Comparison of ENCODE assay signal across 9 cellular contexts in the genomic region with DNA sequence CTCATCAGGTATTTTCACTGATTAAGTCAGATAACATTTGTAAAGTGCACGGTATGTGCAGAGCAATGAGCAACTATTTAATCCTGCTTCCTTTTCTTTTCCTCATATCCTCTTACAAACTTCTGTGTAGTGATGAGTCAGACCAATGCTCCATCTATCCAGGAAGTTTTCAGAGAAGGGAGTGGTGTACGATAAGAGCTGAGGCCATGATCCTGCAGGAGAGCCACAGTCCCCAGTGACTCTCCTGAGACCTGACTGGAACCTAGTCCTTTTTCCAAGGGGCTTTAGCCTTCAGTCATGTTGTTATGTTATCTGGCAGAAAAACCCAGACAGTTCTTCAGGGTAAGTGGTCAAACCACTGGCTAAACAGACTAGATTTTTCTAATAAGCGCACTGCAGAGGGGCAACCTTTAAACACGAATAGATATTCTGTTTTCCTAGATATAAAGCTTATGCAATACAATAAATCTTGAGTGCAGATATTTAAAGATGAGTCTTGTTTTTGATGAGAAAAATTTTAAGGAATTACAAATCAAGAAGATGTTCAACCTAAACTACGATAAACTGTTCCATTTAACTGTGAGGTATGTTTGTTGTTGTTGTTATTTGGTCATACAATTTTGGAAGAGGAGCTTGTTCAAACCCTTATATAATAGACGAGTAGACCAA.
DNase-seq lines count a peak whose midpoint lies in the region; ATAC-seq and TF ChIP-seq lines count a peak whose summit lies in the region.
"Had no signal": no experiment of that assay in that cellular context is flagged by ENCODE, and none has a peak within 500 bp of the region (broad histone marks: within the 10 kb centered on the region; RNA-seq: fewer than 3 reads in every experiment).

No MANE protein-coding gene starts in this region.

- H3K4me3 ChIP-seq in foreskin fibroblast (ENCODE audit: low read depth in 1 of 2, low read length in 2 of 2): no peak overlapping the region
- H3K4me3 ChIP-seq in stomach smooth muscle (ENCODE audit: low read length in 2 of 2): no peak overlapping the region

- H3K36me3 ChIP-seq in stomach smooth muscle (ENCODE audit: control insufficient read depth in 2 of 2, insufficient read depth in 2 of 2, low read length in 2 of 2): no peaks in the 10 kb centered on the region

- ATAC-seq in GM21367 (IDR thresholded peaks at IDR 0.05; ENCODE audit: unreplicated experiment) (no peak), left ventricle myocardium superior (no peak)

- TF ChIP-seq CTCF in HFFc6 (IDR thresholded peaks at IDR 0.05) (no peak), foreskin fibroblast (IDR thresholded peaks at IDR 0.05; ENCODE audit: low read depth, low read length) (no peak)

- H3K9me3 Mint-ChIP-seq in HFFc6: no peaks in the 10 kb centered on the region

- H3K27ac Mint-ChIP-seq in HFFc6: peak overlapping the region; percentile 96

- no peaks in the 10 kb centered on the region for H3K9me3 ChIP-seq in stomach smooth muscle (ENCODE audit: control insufficient read depth in 2 of 2, low read length in 2 of 2)

- peak overlapping the region; percentile 68 for H3K27ac ChIP-seq in stomach smooth muscle (ENCODE audit: low read length)

- peaks cover 25% of the 10 kb centered on the region for H3K4me1 Mint-ChIP-seq in HFFc6 (ENCODE audit: low read depth)

- H3K9ac ChIP-seq in stomach smooth muscle (ENCODE audit: low read length in 2 of 2): no peak overlapping the region

- no peaks in the 10 kb centered on the region for H3K27me3 ChIP-seq in stomach smooth muscle (ENCODE audit: control insufficient read depth in 1 of 2, insufficient read depth in 2 of 2, low read length in 2 of 2)

- DNase-seq in HFFc6 (peak; percentile 79), SW 1271 (lab: John Stamatoyannopoulos, UW) (peak; percentile 64 to 84), foreskin fibroblast (peak; percentile 72 to 77), posterior cingulate gyrus (no peak), OCI-M2 (lab: John Stamatoyannopoulos, UW; ENCODE audit: unreplicated experiment) (no peak), left ventricle myocardium superior (no peak)
- DNase-seq: stimulated activated CD4-positive, alpha-beta T cell treated with anti-CD3 and anti-CD28 coated beads, Interleukin-4, amount 100 ng/mL, for 24 hours had no signal

- H3K27me3 Mint-ChIP-seq in HFFc6 (ENCODE audit: insufficient read depth): no peaks in the 10 kb centered on the region

- peaks cover 11% of the 10 kb centered on the region for H3K4me1 ChIP-seq in stomach smooth muscle (ENCODE audit: control insufficient read depth, insufficient read depth, low read length)

- no peaks in the 10 kb centered on the region for H3K36me3 Mint-ChIP-seq in HFFc6 (ENCODE audit: low read depth)

- intact Hi-C loops in posterior cingulate gyrus (cut with DNase I) (no loop called here), left ventricle myocardium superior (cut with micrococcal nuclease) (no loop called here)

- H3K4me3 Mint-ChIP-seq in HFFc6: peak overlapping the region; percentile 86

Comparison
In these comparisons a context has a peak if more than half of its experiments do, and no peak if none do; other contexts are left out.
1. DNase-seq: peak in HFFc6 (single experiment), SW 1271 (2 of 2) and foreskin fibroblast (2 of 2); none in posterior cingulate gyrus (0 of 10), OCI-M2 (single experiment) and left ventricle myocardium superior (single experiment).